In the genomic region with DNA sequence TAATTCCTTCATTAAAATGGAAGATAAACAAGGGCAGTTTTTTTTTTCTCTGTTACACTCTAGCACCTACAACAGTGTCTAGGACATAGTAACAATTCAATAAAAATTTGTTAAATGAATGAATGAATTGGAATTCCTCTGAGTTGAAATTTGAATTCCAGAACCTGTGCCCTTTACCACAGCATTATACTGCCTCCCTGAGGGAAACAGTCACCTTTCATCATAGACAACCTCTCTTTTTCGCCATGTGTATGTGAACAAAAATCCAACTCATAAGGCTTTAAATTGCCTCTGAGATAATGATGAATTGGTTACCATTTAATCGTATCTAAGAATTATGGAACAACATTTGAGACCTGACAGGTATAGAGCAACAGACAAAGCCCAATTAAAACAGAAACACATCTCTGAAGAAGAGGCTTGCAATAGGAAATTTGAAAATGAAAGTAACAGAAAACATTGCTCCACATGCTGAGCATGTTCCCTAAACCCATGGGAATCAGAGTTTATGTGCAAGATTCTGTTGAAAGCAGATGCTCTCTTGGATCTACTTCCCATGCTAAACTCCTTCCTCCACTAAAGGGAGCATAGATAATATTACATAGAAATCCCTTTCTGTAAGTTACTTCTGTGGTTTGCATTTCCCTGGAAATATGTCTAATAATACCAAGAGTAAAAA, we compare ENCODE assay signal across 20 cellular contexts.
DNase-seq lines count a peak whose midpoint lies in the region; ATAC-seq and TF ChIP-seq lines count a peak whose summit lies in the region.
"Had no signal": no experiment of that assay in that cellular context is flagged by ENCODE, and none has a peak within 500 bp of the region (broad histone marks: within the 10 kb centered on the region; RNA-seq: fewer than 3 reads in every experiment).

No MANE protein-coding gene starts in this region.

- no peaks in the 10 kb centered on the region for H3K27me3 ChIP-seq in neural cell (ENCODE audit: insufficient read depth, low read depth, low read length)
- H3K27me3 ChIP-seq: ascending aorta, dorsolateral prefrontal cortex, gastrocnemius medialis, neutrophil, Peyer's patch, upper lobe of left lung had no signal

- H3K36me3 Mint-ChIP-seq in chondrocyte (ENCODE audit: low read depth), result no peaks in the 10 kb centered on the region

- peak; percentile 15 for TF ChIP-seq RAD21 in neural cell (conservative IDR thresholded peaks at IDR 0.05)

- ATAC-seq in GM21360 (IDR thresholded peaks at IDR 0.05; ENCODE audit: unreplicated experiment), result no peak
- ATAC-seq: gastrocnemius medialis, GM12878 had no signal

- CTCF ChIA-PET in HEK293T (lab: Yijun Ruan, JAX), result no interaction called here

- H3K4me3 ChIP-seq in neural cell (ENCODE audit: low read length), result no peak overlapping the region
- H3K4me3 ChIP-seq: ascending aorta, dorsolateral prefrontal cortex, gastrocnemius medialis, GM12878, Peyer's patch, upper lobe of left lung had no signal

- no peaks in the 10 kb centered on the region for H3F3A ChIP-seq in neural cell (ENCODE audit: insufficient read depth, low read length, poor library complexity, severe bottlenecking)

- H3K27ac Mint-ChIP-seq in chondrocyte (ENCODE audit: unreplicated experiment), result no peak overlapping the region
- H3K27ac Mint-ChIP-seq: activated B cell treated with CpG ODN at 0.5 μM for 24 hours had no signal

- no peak overlapping the region for H3K4me3 Mint-ChIP-seq in chondrocyte (ENCODE audit: unreplicated experiment)
- H3K4me3 Mint-ChIP-seq: activated B cell treated with CpG ODN at 0.5 μM for 24 hours had no signal

- no peak overlapping the region for H2AFZ ChIP-seq in neural cell (ENCODE audit: low read depth, low read length)

- no peaks in the 10 kb centered on the region for H4K20me1 ChIP-seq in neural cell (ENCODE audit: insufficient read depth)

- DNase-seq in COLO829 (ENCODE audit: low spot score) (peak; percentile 20), NCI-H1694 treated with DMSO at 0.1 percent for 48 hours (lab: John Stamatoyannopoulos, UW) (peak; percentile 69), chondrocyte (ENCODE audit: low spot score) (no peak), HEK293T (ENCODE audit: extremely low spot score) (no peak), hypothalamus (lab: John Stamatoyannopoulos, UW) (no peak)
- no peak for DNase-seq in activated effector memory CD4-positive, alpha-beta T cell treated with Interleukin-2 at 50 U/mL for 16 hours
- DNase-seq: activated B cell treated with CpG ODN at 0.5 μM for 24 hours; activated gamma-delta T cell treated with Interleukin-2 at 50 U/mL for 16 hours; dorsolateral prefrontal cortex; gastrocnemius medialis; NCI-H1436; NCI-H524 treated with DMSO at 0.1 percent for 48 hours; Peyer's patch; stimulated activated CD4-positive, alpha-beta T cell treated with anti-CD3 and anti-CD28 coated beads, Interleukin-4, amount 100 ng/mL, for 4 hours; upper lobe of left lung had no signal

- TF ChIP-seq EP300 in neural cell (conservative IDR thresholded peaks at IDR 0.05; ENCODE audit: poor library complexity, severe bottlenecking), result no peak

- no peaks in the 10 kb centered on the region for H3K36me3 ChIP-seq in neural cell (ENCODE audit: insufficient read depth, low read length)
- H3K36me3 ChIP-seq: ascending aorta, gastrocnemius medialis, neutrophil, Peyer's patch, upper lobe of left lung had no signal

- H3K9me3 ChIP-seq in neural cell (ENCODE audit: low read length), result no peaks in the 10 kb centered on the region
- H3K9me3 ChIP-seq: ascending aorta, gastrocnemius medialis, neutrophil, Peyer's patch, upper lobe of left lung had no signal

- TF ChIP-seq CTCF in chondrocyte (IDR thresholded peaks at IDR 0.05) (peak; percentile 30), neural cell (IDR thresholded peaks at IDR 0.05; ENCODE audit: poor library complexity, severe bottlenecking) (peak; percentile 14)

- no peak overlapping the region for H3K27ac ChIP-seq in neural cell (ENCODE audit: low read length)
- H3K27ac ChIP-seq: ascending aorta, dorsolateral prefrontal cortex, gastrocnemius medialis, neutrophil, Peyer's patch, upper lobe of left lung had no signal

- no peak overlapping the region for H3K4me2 ChIP-seq in neural cell (ENCODE audit: low read length)

- H3K9me2 ChIP-seq in neural cell (ENCODE audit: insufficient read depth, low read length), result no peaks in the 10 kb centered on the region

- no peak overlapping the region for H3K9ac ChIP-seq in neural cell (ENCODE audit: low read length)

- peaks cover 6% of the 10 kb centered on the region for H3K9me3 Mint-ChIP-seq in chondrocyte (ENCODE audit: low read depth)
- H3K9me3 Mint-ChIP-seq: activated B cell treated with CpG ODN at 0.5 μM for 24 hours had no signal

- H3K27me3 Mint-ChIP-seq in chondrocyte (ENCODE audit: low read depth), result no peaks in the 10 kb centered on the region
- H3K27me3 Mint-ChIP-seq: activated B cell treated with CpG ODN at 0.5 μM for 24 hours had no signal

- peaks cover 4% of the 10 kb centered on the region for H3K4me1 Mint-ChIP-seq in chondrocyte (ENCODE audit: low read depth)
- H3K4me1 Mint-ChIP-seq: activated B cell treated with CpG ODN at 0.5 μM for 24 hours had no signal

- POLR2A ChIA-PET in HEK293T (lab: Yijun Ruan, JAX), result no interaction called here

- H3K79me2 ChIP-seq in neural cell (replicated peaks; ENCODE audit: insufficient read depth, low read length), result no peaks in the 10 kb centered on the region

TF ChIP-seq in neural cell, 6 proteins besides CTCF, POLR2A, EP300 and RAD21:
- TF ChIP-seq MXI1 (conservative IDR thresholded peaks at IDR 0.05; ENCODE audit: poor library complexity, severe bottlenecking), result no peak
- TF ChIP-seq SMC3 (conservative IDR thresholded peaks at IDR 0.05; ENCODE audit: poor library complexity), result no peak
- TF ChIP-seq TAF1 (IDR thresholded peaks at IDR 0.05; ENCODE audit: low read depth), result no peak
- TF ChIP-seq, protein P1, sequence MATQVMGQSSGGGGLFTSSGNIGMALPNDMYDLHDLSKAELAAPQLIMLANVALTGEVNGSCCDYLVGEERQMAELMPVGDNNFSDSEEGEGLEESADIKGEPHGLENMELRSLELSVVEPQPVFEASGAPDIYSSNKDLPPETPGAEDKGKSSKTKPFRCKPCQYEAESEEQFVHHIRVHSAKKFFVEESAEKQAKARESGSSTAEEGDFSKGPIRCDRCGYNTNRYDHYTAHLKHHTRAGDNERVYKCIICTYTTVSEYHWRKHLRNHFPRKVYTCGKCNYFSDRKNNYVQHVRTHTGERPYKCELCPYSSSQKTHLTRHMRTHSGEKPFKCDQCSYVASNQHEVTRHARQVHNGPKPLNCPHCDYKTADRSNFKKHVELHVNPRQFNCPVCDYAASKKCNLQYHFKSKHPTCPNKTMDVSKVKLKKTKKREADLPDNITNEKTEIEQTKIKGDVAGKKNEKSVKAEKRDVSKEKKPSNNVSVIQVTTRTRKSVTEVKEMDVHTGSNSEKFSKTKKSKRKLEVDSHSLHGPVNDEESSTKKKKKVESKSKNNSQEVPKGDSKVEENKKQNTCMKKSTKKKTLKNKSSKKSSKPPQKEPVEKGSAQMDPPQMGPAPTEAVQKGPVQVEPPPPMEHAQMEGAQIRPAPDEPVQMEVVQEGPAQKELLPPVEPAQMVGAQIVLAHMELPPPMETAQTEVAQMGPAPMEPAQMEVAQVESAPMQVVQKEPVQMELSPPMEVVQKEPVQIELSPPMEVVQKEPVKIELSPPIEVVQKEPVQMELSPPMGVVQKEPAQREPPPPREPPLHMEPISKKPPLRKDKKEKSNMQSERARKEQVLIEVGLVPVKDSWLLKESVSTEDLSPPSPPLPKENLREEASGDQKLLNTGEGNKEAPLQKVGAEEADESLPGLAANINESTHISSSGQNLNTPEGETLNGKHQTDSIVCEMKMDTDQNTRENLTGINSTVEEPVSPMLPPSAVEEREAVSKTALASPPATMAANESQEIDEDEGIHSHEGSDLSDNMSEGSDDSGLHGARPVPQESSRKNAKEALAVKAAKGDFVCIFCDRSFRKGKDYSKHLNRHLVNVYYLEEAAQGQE (IDR thresholded peaks at IDR 0.05; ENCODE audit: borderline replicate concordance), result no peak
- no peak for TF ChIP-seq EZH2 (IDR thresholded peaks at IDR 0.05; ENCODE audit: borderline replicate concordance, insufficient read depth, low read length, poor library complexity, severe bottlenecking)
- no peak for TF ChIP-seq POLR2AphosphoS5 (IDR thresholded peaks at IDR 0.05)

TF ChIP-seq in HEK293T, 16 proteins besides CTCF, POLR2A, EP300 and RAD21:
- TF ChIP-seq HDGF (IDR thresholded peaks at IDR 0.05; ENCODE audit: borderline replicate concordance), result no peak
- no peak for TF ChIP-seq CTBP1 (IDR thresholded peaks at IDR 0.05; ENCODE audit: borderline replicate concordance)
- no peak for TF ChIP-seq ARNT (IDR thresholded peaks at IDR 0.05)
- TF ChIP-seq TARDBP (IDR thresholded peaks at IDR 0.05), result no peak

Comparison
In these comparisons a context has a peak if more than half of its experiments do, and no peak if none do; other contexts are left out.
1. DNase-seq: peak in COLO829 (single experiment) and NCI-H1694 treated with DMSO at 0.1 percent for 48 hours (single experiment); none in chondrocyte (single experiment), HEK293T (single experiment), activated effector memory CD4-positive, alpha-beta T cell treated with Interleukin-2 at 50 U/mL for 16 hours (single experiment) and hypothalamus (0 of 51).